8 cellular contexts compared by ENCODE assay signal in genomic region chr9:114504341-114505186, GRCh38. TPM values are rescaled to one million over a fixed set of nuclear protein-coding genes. Genes with fewer than 3 reads are reported as not detected.
A peak's percentile ranks its signal among the peaks of the same experiment; 100 is the strongest.
DNase-seq lines count a peak whose midpoint lies in the region; FAIRE-seq and TF ChIP-seq lines count a peak whose summit lies in the region.

No MANE protein-coding gene starts in this region.

- peak; percentile 10 for TF ChIP-seq CTCF in GM06990 (IDR thresholded peaks at IDR 0.05; ENCODE audit: insufficient read depth, low read length, poor library complexity, severe bottlenecking)
- TF ChIP-seq CTCF in neural progenitor cell (IDR thresholded peaks at IDR 0.05): peak; percentile 59

- H3K4me3 ChIP-seq in GM06990 (replicated peaks; ENCODE audit: low read depth, low read length) (peak overlapping the region; percentile 55), NT2/D1 (ENCODE audit: insufficient read length, low read depth) (peak overlapping the region; percentile 73), neural progenitor cell (peak overlapping the region; percentile 54), urinary bladder (ENCODE audit: low read depth, low read length) (peak overlapping the region; percentile 83)

- H3K9me3 Mint-ChIP-seq in neural progenitor cell: peaks cover 3% of the 10 kb centered on the region

- no peak overlapping the region for H3K27ac ChIP-seq in neural progenitor cell
- no peak overlapping the region for H3K27ac ChIP-seq in urinary bladder (ENCODE audit: low read depth)

- peak overlapping the region; percentile 89 for H3K4me3 Mint-ChIP-seq in neural progenitor cell

- H3K4me2 ChIP-seq in neural progenitor cell: peak overlapping the region; percentile 72

- H3K9me3 ChIP-seq in NT2/D1 (ENCODE audit: insufficient read depth, low read length): no peaks in the 10 kb centered on the region
- no peaks in the 10 kb centered on the region for H3K9me3 ChIP-seq in neural progenitor cell (ENCODE audit: low read depth)

- H3K36me3 ChIP-seq in GM06990 (ENCODE audit: control insufficient read depth, insufficient read depth, low read length) (no peaks in the 10 kb centered on the region), NT2/D1 (ENCODE audit: insufficient read depth, insufficient read length, low read length) (no peaks in the 10 kb centered on the region), neural progenitor cell (no peaks in the 10 kb centered on the region), urinary bladder (ENCODE audit: insufficient read depth) (no peaks in the 10 kb centered on the region)

- peaks cover 4% of the 10 kb centered on the region for H3K27me3 ChIP-seq in GM06990 (replicated peaks; ENCODE audit: control insufficient read depth, insufficient read depth, low read length)
- H3K27me3 ChIP-seq in NT2/D1 (ENCODE audit: insufficient read depth, insufficient read length): peaks cover 14% of the 10 kb centered on the region
- peaks cover 49% of the 10 kb centered on the region for H3K27me3 ChIP-seq in neural progenitor cell

- peak overlapping the region; percentile 53 for H2AFZ ChIP-seq in neural progenitor cell (replicated peaks)

- H3K79me2 ChIP-seq in neural progenitor cell (ENCODE audit: low read depth): peaks cover 9% of the 10 kb centered on the region

- FAIRE-seq in frontal cortex (lab: Jason Lieb, UNC): no peak
- no peak for FAIRE-seq in GM19239 (lab: Jason Lieb, UNC)
- FAIRE-seq in RCC 7860 (lab: Jason Lieb, UNC): no peak

- peaks cover 33% of the 10 kb centered on the region for H3F3A ChIP-seq in neural progenitor cell (ENCODE audit: low read depth)

- peaks cover 1% of the 10 kb centered on the region for H4K20me1 ChIP-seq in neural progenitor cell (ENCODE audit: low read depth)

- peaks cover 57% of the 10 kb centered on the region for H3K4me1 Mint-ChIP-seq in neural progenitor cell

- H3K36me3 Mint-ChIP-seq in neural progenitor cell: peaks cover under 1% of the 10 kb centered on the region

- WGBS in urinary bladder: 5% methylated on average over 101 of the region's 101 CpGs

- H3K9ac ChIP-seq in NT2/D1 (ENCODE audit: insufficient read length, low read depth) (peak overlapping the region; percentile 85), neural progenitor cell (no peak overlapping the region)

- H3K4me1 ChIP-seq in NT2/D1 (ENCODE audit: insufficient read depth, insufficient read length) (peaks cover 11% of the 10 kb centered on the region), neural progenitor cell (peaks cover 57% of the 10 kb centered on the region), urinary bladder (ENCODE audit: insufficient read depth) (no peaks in the 10 kb centered on the region)

- DNase-seq in GM06990 (ENCODE audit: extremely low read depth, insufficient read length) (no peak), NT2/D1 (ENCODE audit: low read depth, low spot score) (no peak), activated gamma-delta T cell treated with Interleukin-2 at 50 U/mL for 16 hours (peak; percentile 16), frontal cortex (ENCODE audit: low spot score in 2 of 2) (peak; percentile 44 to 70), neural progenitor cell (ENCODE audit: low spot score) (peak; percentile 84), GM19239 (ENCODE audit: insufficient read length, low spot score) (no peak), RCC 7860 (ENCODE audit: low spot score) (no peak)

- H3K27me3 Mint-ChIP-seq in neural progenitor cell (ENCODE audit: insufficient read depth, low read depth): peaks cover 9% of the 10 kb centered on the region

- H3K27ac Mint-ChIP-seq in neural progenitor cell: no peak overlapping the region

RNA-seq across cellular contexts. Expression of gene WHRN, which starts 0.7 kb away (rescaled TPM):
- total RNA-seq in frontal cortex: 0.41 TPM
- total RNA-seq in neural progenitor cell (ENCODE audit: low replicate concordance): 1.1 and 6.6 TPM in 2 replicates
- total RNA-seq in urinary bladder: 2.4 TPM
- polyA plus RNA-seq in urinary bladder: 12.1 TPM

Comparison
In these comparisons a context has a peak if more than half of its experiments do, and no peak if none do; other contexts are left out.
1. DNase-seq: peak in activated gamma-delta T cell treated with Interleukin-2 at 50 U/mL for 16 hours (single experiment), frontal cortex (2 of 2) and neural progenitor cell (single experiment); none in GM06990 (single experiment), NT2/D1 (single experiment), GM19239 (single experiment) and RCC 7860 (single experiment).
2. Peak in every context shown above with its lines, with median percentiles within 50 percentile points of each other: H3K4me3 ChIP-seq.